In the genomic region with DNA sequence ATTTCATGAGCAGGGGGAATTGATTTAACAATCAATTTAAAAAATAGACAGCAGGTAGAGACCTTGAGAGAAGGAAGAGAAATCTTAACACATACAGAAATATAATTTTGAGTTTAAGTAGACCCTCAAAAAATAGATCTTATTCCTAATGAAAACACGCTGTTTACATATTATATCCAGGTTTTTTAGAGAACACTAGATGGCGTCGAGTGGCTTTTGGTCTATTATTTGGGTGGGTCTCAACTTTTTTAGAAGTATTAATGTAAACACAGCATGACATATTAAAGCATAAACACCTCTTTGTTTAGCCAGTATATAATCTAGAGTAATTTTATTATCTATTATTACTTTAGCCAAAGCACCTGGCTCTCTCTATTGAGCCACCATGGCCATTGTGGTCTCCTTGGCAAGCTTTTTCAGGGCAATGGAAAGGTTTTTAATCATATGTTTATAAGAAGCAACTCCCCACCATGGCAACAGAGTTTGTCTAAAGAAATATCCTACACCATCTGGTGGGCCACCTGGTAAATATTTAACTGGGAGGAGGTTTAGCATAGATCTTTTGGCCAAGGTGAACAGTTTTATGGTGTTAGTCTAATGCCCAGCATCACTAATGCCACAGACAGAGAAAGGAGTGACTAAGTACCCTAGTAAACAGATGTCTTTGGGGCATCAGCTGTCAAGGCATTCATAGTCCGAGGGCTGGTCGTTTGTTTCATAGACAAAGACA, we compare ENCODE assay signal across 14 cellular contexts. TPM values are rescaled to one million over a fixed set of nuclear protein-coding genes. Genes with fewer than 3 reads are reported as not detected.
A peak's percentile ranks its signal among the peaks of the same experiment; 100 is the strongest.
DNase-seq lines count a peak whose midpoint lies in the region; ATAC-seq and TF ChIP-seq lines count a peak whose summit lies in the region.
"Had no signal": no experiment of that assay in that cellular context is flagged by ENCODE, and none has a peak within 500 bp of the region (broad histone marks: within the 10 kb centered on the region; RNA-seq: fewer than 3 reads in every experiment).

No MANE protein-coding gene starts in this region.

- intact Hi-C loops in PC-9 (cut with micrococcal nuclease; ENCODE audit: unreplicated experiment) (no loop called here), psoas muscle (cut with DNase I) (no loop called here)

- DNase-seq in NCI-H2171 treated with DMSO at 0.1 percent for 48 hours (lab: John Stamatoyannopoulos, UW) = peak; percentile 63
- DNase-seq in NCI-H2171 (lab: John Stamatoyannopoulos, UW) = no peak
- DNase-seq in HT-29 (ENCODE audit: low spot score) = peak; percentile 38
- no peak for DNase-seq in PC-9
- DNase-seq in fibroblast of mammary gland (ENCODE audit: low read depth) = no peak
- no peak for DNase-seq in NCI-H510A (lab: John Stamatoyannopoulos, UW)
- no peak for DNase-seq in psoas muscle
- DNase-seq in GM03348 (ENCODE audit: low spot score) = no peak
- DNase-seq: DMS 273 treated with DMSO at 0.1 percent for 48 hours, MG63, naive B cell, tibial artery had no signal

- TF ChIP-seq CTCF in PC-9 (conservative IDR thresholded peaks at IDR 0.05) (peak; percentile 45), fibroblast of mammary gland (conservative IDR thresholded peaks at IDR 0.05; ENCODE audit: control insufficient read depth, insufficient read depth, low read depth, low read length) (peak; percentile 16), psoas muscle (IDR thresholded peaks at IDR 0.05) (no peak)

- H3K4me3 ChIP-seq in PC-9 (no peak overlapping the region), fibroblast of mammary gland (ENCODE audit: control insufficient read depth, low read depth, low read length) (no peak overlapping the region), psoas muscle (no peak overlapping the region)
- H3K4me3 ChIP-seq: MG63, tibial artery had no signal

- H3K79me2 ChIP-seq in PC-9 (ENCODE audit: low read depth) = no peaks in the 10 kb centered on the region

- H3K27ac ChIP-seq in PC-9 = no peak overlapping the region
- H3K27ac ChIP-seq in psoas muscle = no peak overlapping the region
- H3K27ac ChIP-seq: tibial artery had no signal

- ATAC-seq in psoas muscle = no peak

- POLR2A ChIA-PET in PC-9 (lab: Charles Lee; ENCODE audit: unreplicated experiment) = no interaction called here

- H3K9me3 ChIP-seq in PC-9 (ENCODE audit: insufficient read depth, low read depth) (no peaks in the 10 kb centered on the region), psoas muscle (no peaks in the 10 kb centered on the region)
- H3K9me3 ChIP-seq: MG63, tibial artery had no signal

- H3K27me3 ChIP-seq in PC-9 (ENCODE audit: insufficient read depth, low read depth) (no peaks in the 10 kb centered on the region), psoas muscle (ENCODE audit: insufficient read depth in 3 of 3, low read length in 2 of 3) (no peaks in the 10 kb centered on the region)
- H3K27me3 ChIP-seq: MG63, tibial artery had no signal

- CTCF ChIA-PET in PC-9 (lab: Charles Lee) = interaction anchor here (0.6 kb wide), 1 partner anchor 246 kb away, joined by 3 read pairs; no protein-coding TSS in a partner anchor

- H3K9me2 ChIP-seq in PC-9 (ENCODE audit: insufficient read depth) = no peaks in the 10 kb centered on the region

- H3K4me1 ChIP-seq in PC-9 (replicated peaks; ENCODE audit: insufficient read depth) = no peaks in the 10 kb centered on the region
- H3K4me1 ChIP-seq in psoas muscle = no peaks in the 10 kb centered on the region
- H3K4me1 ChIP-seq: tibial artery had no signal

- no peaks in the 10 kb centered on the region for H3F3A ChIP-seq in PC-9 (ENCODE audit: insufficient read depth, low read depth)

- H3K4me2 ChIP-seq in PC-9 = no peak overlapping the region

- H4K20me1 ChIP-seq in PC-9 (ENCODE audit: insufficient read depth) = no peaks in the 10 kb centered on the region

- no peak overlapping the region for H2AFZ ChIP-seq in PC-9

- H3K36me3 ChIP-seq in PC-9 (ENCODE audit: low read depth) (no peaks in the 10 kb centered on the region), psoas muscle (ENCODE audit: insufficient read depth in 1 of 2, low read depth in 1 of 2) (no peaks in the 10 kb centered on the region)
- H3K36me3 ChIP-seq: MG63, tibial artery had no signal

- WGBS in psoas muscle, 3 donors = 69 to 72% (median 71%) methylated on average over 5 of the region's 5 CpGs

- no TSS peak for BruUV-seq in PC-9 (replicated peaks; lab: Mats Ljungman, UMichigan)

RNA-seq across cellular contexts. Expression of a gene that starts 59.7 kb away (rescaled TPM):
- total RNA-seq in HT-29 (2014; rRNA removed; shearing (Covaris generic)) = 3.2 and 3.3 TPM in 2 replicates
- total RNA-seq in PC-9 (2021) = 0.94 TPM in 1 of 2 replicates, not detected in the other
- 1 to 10 TPM in 2 of 4 donors, not detected in 2; 1.3 to 8.7 TPM for total RNA-seq in psoas muscle
- 1 to 10 TPM in 2 of 3 donors, not detected in 1; 1.4 to 2.2 TPM for polyA plus RNA-seq in psoas muscle
- total RNA-seq: cerebellum, skeletal muscle tissue had no signal

Comparison
In these comparisons a context has a peak if more than half of its experiments do, and no peak if none do; other contexts are left out.
1. DNase-seq: peak in NCI-H2171 treated with DMSO at 0.1 percent for 48 hours (single experiment) and HT-29 (single experiment); none in NCI-H2171 (single experiment), PC-9 (0 of 2), fibroblast of mammary gland (single experiment), NCI-H510A (single experiment), psoas muscle (0 of 2) and GM03348 (single experiment).